ENCODE assay signal across 7 cellular contexts in the genomic region with DNA sequence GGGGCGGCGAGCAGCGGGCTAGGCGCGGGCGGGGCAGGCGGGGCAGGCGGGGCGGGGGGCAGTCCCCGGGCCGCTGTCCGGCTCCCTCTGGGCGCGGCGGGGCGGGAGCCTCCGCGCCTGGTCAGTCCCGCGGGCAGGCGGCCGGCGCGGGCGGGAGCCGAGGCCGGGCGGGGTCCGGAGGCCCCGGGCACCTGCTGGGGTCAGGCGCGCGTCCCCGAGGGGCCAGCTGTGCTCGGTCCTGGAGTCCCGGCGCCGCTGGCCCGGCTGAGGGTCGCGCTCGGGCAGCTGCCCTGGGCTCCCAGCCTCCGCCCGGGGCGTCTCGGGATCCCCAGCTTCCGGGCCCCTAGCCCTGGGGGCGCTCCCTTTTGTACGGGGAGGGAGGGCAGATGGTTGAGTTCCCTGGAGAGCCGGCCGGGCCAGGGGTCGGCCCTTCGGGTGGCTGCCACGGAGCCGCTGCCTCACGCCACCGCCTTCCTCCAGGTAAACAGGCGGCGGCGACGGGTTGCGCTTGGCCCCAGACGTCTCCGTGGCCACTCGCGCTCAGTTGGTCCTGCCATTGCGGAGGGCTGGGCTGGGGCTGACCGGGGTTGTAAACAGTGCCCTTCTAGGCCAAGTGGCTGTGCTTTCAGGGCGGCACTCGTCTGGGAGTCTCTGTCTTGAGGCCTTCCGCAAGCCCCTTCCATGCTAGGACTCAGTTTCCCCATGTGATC. TPM values are rescaled to one million over a fixed set of nuclear protein-coding genes. Genes with fewer than 3 reads are reported as not detected.
DNase-seq lines count a peak whose midpoint lies in the region; ATAC-seq, FAIRE-seq and TF ChIP-seq lines count a peak whose summit lies in the region.

No MANE protein-coding gene starts in this region.

- no peaks in the 10 kb centered on the region for H3K9me3 ChIP-seq in OCI-LY7 (ENCODE audit: low read length)
- no peaks in the 10 kb centered on the region for H3K9me3 ChIP-seq in GM12878 (replicated peaks; ENCODE audit: control insufficient read depth, insufficient read depth, low read length)
- no peaks in the 10 kb centered on the region for H3K9me3 ChIP-seq in keratinocyte (ENCODE audit: control insufficient read depth, low read depth, low read length)

- H3K9me1 ChIP-seq in keratinocyte (ENCODE audit: control insufficient read depth, extremely low read depth, insufficient read depth, low read length) = peaks cover 7% of the 10 kb centered on the region

- peak overlapping the region; percentile 56 for H2AFZ ChIP-seq in OCI-LY7 (ENCODE audit: low read length)
- H2AFZ ChIP-seq in GM12878 (ENCODE audit: control insufficient read depth, low read depth, low read length) = peak overlapping the region; percentile 3
- H2AFZ ChIP-seq in keratinocyte (ENCODE audit: control insufficient read depth, low read length) = peak overlapping the region; percentile 45

- H3K27ac ChIP-seq in OCI-LY7 (ENCODE audit: low read depth, low read length, poor library complexity, severe bottlenecking) = peak overlapping the region; percentile 54
- H3K27ac ChIP-seq in GM12878 (ENCODE audit: control insufficient read depth, insufficient read depth) = peak overlapping the region; percentile 58
- peak overlapping the region; percentile 54 for H3K27ac ChIP-seq in keratinocyte (ENCODE audit: control insufficient read depth, insufficient read depth, low read length)

- intact Hi-C loops in OCI-LY7 (cut with micrococcal nuclease; ENCODE audit: unreplicated experiment) (loop anchor here (5.0 kb wide), 2 partner anchors 51 to 54 kb away; partner anchors contain the start of genes RALGPS1 and ZBTB43), GM12878 (cut with micrococcal nuclease; ENCODE audit: unreplicated experiment) (no loop called here)

- RAD21 ChIA-PET in GM12878 (lab: Charles Lee; ENCODE audit: unreplicated experiment) = interaction anchor here (1.3 kb wide), 1 partner anchor 22 kb away, joined by 3 read pairs; no protein-coding TSS in a partner anchor

- FAIRE-seq in GM12878 (lab: Jason Lieb, UNC) (no peak), keratinocyte (lab: Jason Lieb, UNC) (no peak)

- H3K9me2 ChIP-seq in OCI-LY7 (ENCODE audit: insufficient read depth, low read length) = no peaks in the 10 kb centered on the region

- SMC1A ChIA-PET in GM12878 (lab: Charles Lee; ENCODE audit: uncharacterized antibody, unreplicated experiment) = interaction anchor here (0.9 to 3.5 kb wide), 2 partner anchors 12 to 52 kb away, joined by 3 to 19 read pairs; no protein-coding TSS in a partner anchor

- TF ChIP-seq POLR2A in GM12878 (IDR thresholded peaks at IDR 0.05; ENCODE audit: low read depth, low read length) = no peak

- H3K4me3 ChIP-seq in OCI-LY7 (ENCODE audit: low read depth, low read length, poor library complexity, severe bottlenecking) (peak overlapping the region; percentile 81), GM12878 (peak overlapping the region; percentile 83), keratinocyte (ENCODE audit: control insufficient read depth in 2 of 3, extremely low read depth in 1 of 3, insufficient read depth in 2 of 3, low read depth in 1 of 3, low read length in 3 of 3) (peak overlapping the region; percentile 70 to 92 (median 90))

- H3K79me2 ChIP-seq in OCI-LY7 (ENCODE audit: insufficient read depth, low read depth, low read length) (peaks cover 26% of the 10 kb centered on the region; the same call in 1 of the 2 replicates), GM12878 (ENCODE audit: control insufficient read depth, insufficient read depth, low read length) (peaks cover 23% of the 10 kb centered on the region), keratinocyte (ENCODE audit: control insufficient read depth, insufficient read depth, low read length) (peaks cover 37% of the 10 kb centered on the region)

- in situ Hi-C loops in GM12878 (cut with MboI) = no loop called here

- CTCF ChIA-PET in OCI-LY7 (lab: Charles Lee; ENCODE audit: unreplicated experiment) = no interaction called here
- CTCF ChIA-PET in GM12878 (lab: Yijun Ruan, JAX) = interaction anchor here (1.5 to 2.9 kb wide), 4 partner anchors 11 to 193 kb away, joined by 3 to 16 read pairs (median 4); no protein-coding TSS in a partner anchor

- POLR2A ChIA-PET in OCI-LY7 (lab: Charles Lee) (interaction anchor here (1.2 kb wide), 1 partner anchor 17 kb away, joined by 5 read pairs; no protein-coding TSS in a partner anchor), GM12878 (lab: Charles Lee) (interaction anchor here (3.9 kb wide), 1 partner anchor 12 kb away, joined by 14 read pairs; no protein-coding TSS in a partner anchor)

- H4K20me1 ChIP-seq in OCI-LY7 (ENCODE audit: insufficient read depth, low read length) = peaks cover 14% of the 10 kb centered on the region; the same call in 1 of the 2 replicates
- no peaks in the 10 kb centered on the region; the same call in 1 of the 2 replicates for H4K20me1 ChIP-seq in GM12878 (ENCODE audit: control insufficient read depth, insufficient read depth)
- peaks cover 3% of the 10 kb centered on the region for H4K20me1 ChIP-seq in keratinocyte (ENCODE audit: control insufficient read depth, extremely low read depth, insufficient read depth, low read length)

- peak; percentile 28 for DNase-seq in OCI-LY7 (ENCODE audit: low spot score)
- DNase-seq in GM12878 (ENCODE audit: low read depth, low spot score) = no peak
- no peak for DNase-seq in keratinocyte (ENCODE audit: low read depth, low spot score)
- peak; percentile 39 for DNase-seq in stimulated activated CD8-positive, alpha-beta memory T cell treated with anti-CD3 and anti-CD28 coated beads, Interleukin-4, amount 100 ng/mL, for 48 hours
- no peak for DNase-seq in GM19238 (ENCODE audit: insufficient read length, low spot score)

- peaks cover 0 to 2% of the 10 kb centered on the region in 2 experiments; a peak in 1 of 4 replicates for H3K27me3 ChIP-seq in GM12878 (replicated peaks in 1 of 2; ENCODE audit: control insufficient read depth in 2 of 2, insufficient read depth in 2 of 2, low read length in 1 of 2)
- H3K27me3 ChIP-seq in keratinocyte (ENCODE audit: control insufficient read depth, extremely low read depth, insufficient read depth, low read length) = peaks cover 7% of the 10 kb centered on the region

- H3K4me1 ChIP-seq in OCI-LY7 (ENCODE audit: insufficient read depth, low read length, poor library complexity, severe bottlenecking) (peaks cover 37% of the 10 kb centered on the region), GM12878 (ENCODE audit: control insufficient read depth, insufficient read depth, low read length) (peaks cover 9% of the 10 kb centered on the region), keratinocyte (ENCODE audit: control insufficient read depth, extremely low read depth, insufficient read depth, low read length) (peaks cover 19% of the 10 kb centered on the region)

- H3K4me2 ChIP-seq in OCI-LY7 (ENCODE audit: low read length) (peak overlapping the region; percentile 98), GM12878 (ENCODE audit: control insufficient read depth, insufficient read depth) (peak overlapping the region; percentile 83), keratinocyte (ENCODE audit: control insufficient read depth, extremely low read depth, insufficient read depth, low read depth, low read length) (peak overlapping the region; percentile 100)

- BruUV-seq in OCI-LY7 (replicated peaks; lab: Mats Ljungman, UMichigan) = no TSS peak
- no TSS peak for BruUV-seq in GM12878 (replicated peaks; lab: Mats Ljungman, UMichigan)

- peak; percentile 28 for ATAC-seq in GM18861 (IDR thresholded peaks at IDR 0.05; ENCODE audit: unreplicated experiment)
- peak; percentile 36 for ATAC-seq in HG02759 (IDR thresholded peaks at IDR 0.05; ENCODE audit: unreplicated experiment)
- ATAC-seq in GM12878 = peak; percentile 57

- H3K9ac ChIP-seq in GM12878 (ENCODE audit: control insufficient read depth, insufficient read depth, low read length) = peak overlapping the region; percentile 77
- H3K9ac ChIP-seq in keratinocyte (ENCODE audit: control insufficient read depth, extremely low read depth, insufficient read depth, low read length) = peak overlapping the region; percentile 81

- no peak for TF ChIP-seq EP300 in GM12878 (IDR thresholded peaks at IDR 0.05; ENCODE audit: borderline replicate concordance in 1 of 2, control insufficient read depth in 1 of 2, low read depth in 2 of 2, low read length in 2 of 2)

- H3K36me3 ChIP-seq in OCI-LY7 (ENCODE audit: insufficient read depth, low read length) (peaks cover 23% of the 10 kb centered on the region; the same call in 1 of the 2 replicates), GM12878 (ENCODE audit: control insufficient read depth in 2 of 2, insufficient read depth in 2 of 2, low read length in 1 of 2) (peaks cover 0 to 2% of the 10 kb centered on the region in 2 experiments; a peak in 1 of 4 replicates), keratinocyte (ENCODE audit: control insufficient read depth in 2 of 2, extremely low read depth in 1 of 2, insufficient read depth in 2 of 2, low read length in 2 of 2) (peaks cover 2 to 4% of the 10 kb centered on the region in 2 experiments)

- 2% methylated on average over 20 of the region's 71 CpGs for WGBS in GM12878 (ENCODE audit: insufficient coverage, insufficient replicate concordance, low lambda C conversion rate, missing lambda C conversion rate)

- dilution Hi-C loops in keratinocyte (cut with MboI; ENCODE audit: extremely low pct_ligation_motif_present, low sequenced_read_pairs) = no loop called here

- no peak for TF ChIP-seq CTCF in OCI-LY7 (conservative IDR thresholded peaks at IDR 0.05; ENCODE audit: low read length)
- no peak for TF ChIP-seq CTCF in GM12878 (IDR thresholded peaks at IDR 0.05 in 2 of 3, conservative IDR thresholded peaks at IDR 0.05 in 1 of 3; ENCODE audit: control insufficient read depth in 2 of 3, extremely low read depth in 1 of 3, insufficient read depth in 1 of 3, low read depth in 3 of 3, low read length in 3 of 3)
- no peak for TF ChIP-seq CTCF in keratinocyte (optimal IDR thresholded peaks at IDR 0.05 in 1 of 3, IDR thresholded peaks at IDR 0.05 in 1 of 3, conservative IDR thresholded peaks at IDR 0.05 in 1 of 3; ENCODE audit: extremely low read depth in 1 of 3, insufficient read depth in 2 of 3, low read length in 3 of 3)

- TF ChIP-seq RAD21 in GM12878 (IDR thresholded peaks at IDR 0.05; ENCODE audit: insufficient read depth, low read depth, low read length) = no peak

RNA-seq across cellular contexts. Expression of gene ZBTB34, which starts 0.5 kb away (rescaled TPM):
- 6.5 and 7.5 TPM in 2 replicates for total RNA-seq in OCI-LY7 (2014; rRNA removed; shearing (Covaris generic))
- 11.3 and 12.3 TPM in 2 replicates for total RNA-seq in OCI-LY7 (2022)
- total RNA-seq in GM12878 (2013; cell fraction: nucleolus; rRNA removed) = 16.0 and 16.2 TPM in 2 replicates
- total RNA-seq in GM12878 (2014; rRNA removed) = 3.8 and 4.2 TPM in 2 replicates
- total RNA-seq in GM12878 (2014; rRNA removed; fragmentation: Illumina TruSeq; extraction: Trizol) = 4.1 and 4.5 TPM in 2 replicates
- 5.3 and 5.5 TPM in 2 replicates for total RNA-seq in GM12878 (2021)
- 2.3 TPM for polyA plus RNA-seq in GM12878 (2011; ENCODE audit: low read depth)
- 11.3 and 13.1 TPM in 2 replicates for polyA plus RNA-seq in GM12878 (2011; rRNA removed)
- polyA plus RNA-seq in GM12878 (2011; cell fraction: cytosol; rRNA removed) = 5.4 and 6.0 TPM in 2 replicates
- polyA plus RNA-seq in GM12878 (2011; cell fraction: nucleus; rRNA removed) = 7.8 and 11.0 TPM in 2 replicates
- polyA plus RNA-seq in GM12878 (2012) = 2.9 and 3.6 TPM in 2 replicates
- polyA plus RNA-seq in GM12878 (2014; fragmentation: Illumina TruSeq; extraction: Trizol) = 4.4 and 4.5 TPM in 2 replicates
- 1 to 10 TPM in 1 of 2 experiments, under 1 TPM in 1; 0.71 to 2.2 TPM for polyA plus RNA-seq in GM12878 (2014; fragmentation: Nextera tagmentation; extraction: Ambion mirVana)
- 3.7 and 4.5 TPM in 2 replicates for polyA plus RNA-seq in GM12878 (2014; rRNA removed)
- 1 to 10 TPM; 1.6 to 2.1 TPM for polyA plus RNA-seq in GM12878 (2016; fragmentation: Nextera tagmentation; extraction: Ambion mirVana)
- 12.4 and 14.7 TPM in 2 replicates for polyA minus RNA-seq in GM12878 (2011; rRNA and poly(A)+ RNA removed)
- 3.9 and 4.5 TPM in 2 replicates for polyA minus RNA-seq in GM12878 (2011; cell fraction: cytosol; rRNA and poly(A)+ RNA removed)
- 5.9 and 7.5 TPM in 2 replicates for polyA minus RNA-seq in GM12878 (2011; cell fraction: nucleus; rRNA and poly(A)+ RNA removed)
- 4.2 to 6.4 TPM (median 5.9 TPM) in 3 replicates for polyA plus RNA-seq in keratinocyte
- 1.5 TPM for polyA plus RNA-seq in keratinocyte (2011; ENCODE audit: low read depth)
- 1.6 and 2.7 TPM in 2 replicates for polyA plus RNA-seq in keratinocyte (2011; cell fraction: cytosol; rRNA removed)
- polyA plus RNA-seq in keratinocyte (2011; cell fraction: nucleus; rRNA removed) = 10.2 and 13.0 TPM in 2 replicates
- 2.2 and 4.0 TPM in 2 replicates for polyA plus RNA-seq in keratinocyte (2012; ENCODE audit: low replicate concordance)
- polyA minus RNA-seq in keratinocyte = 5.2 to 12.3 TPM (median 10.3 TPM) in 3 replicates
- polyA minus RNA-seq in keratinocyte (2011; cell fraction: cytosol; rRNA and poly(A)+ RNA removed) = 4.2 TPM
- 10.8 and 18.3 TPM in 2 replicates for polyA minus RNA-seq in keratinocyte (2011; cell fraction: nucleus; rRNA and poly(A)+ RNA removed)

RNA-seq across cellular contexts. Expression of gene RALGPS1, which starts 53.7 kb away (rescaled TPM):
- total RNA-seq in OCI-LY7 (2014; rRNA removed; shearing (Covaris generic)) = 8.3 and 14.4 TPM in 2 replicates
- total RNA-seq in OCI-LY7 (2022) (14.1 and 16.3 TPM in 2 replicates), GM12878 (2014; rRNA removed) (3.1 and 3.8 TPM in 2 replicates), GM12878 (2014; rRNA removed; fragmentation: Illumina TruSeq; extraction: Trizol) (2.3 and 3.2 TPM in 2 replicates), GM12878 (2021) (3.1 and 3.6 TPM in 2 replicates)
- 36.2 and 37.8 TPM in 2 replicates for total RNA-seq in GM12878 (2013; cell fraction: nucleolus; rRNA removed)
- polyA plus RNA-seq in GM12878 (2011; ENCODE audit: low read depth) = 1.7 TPM
- polyA plus RNA-seq in GM12878 (2011; rRNA removed) (5.2 and 5.5 TPM in 2 replicates), GM12878 (2014; fragmentation: Illumina TruSeq; extraction: Trizol) (2.2 and 2.3 TPM in 2 replicates), GM12878 (2014; fragmentation: Nextera tagmentation; extraction: Ambion mirVana) (under 1 TPM; 0.13 to 0.77 TPM), GM12878 (2014; rRNA removed) (3.4 and 5.6 TPM in 2 replicates), GM12878 (2016; fragmentation: Nextera tagmentation; extraction: Ambion mirVana) (1 to 10 TPM; 1.9 to 2.3 TPM), keratinocyte (0.56 to 1.1 TPM (median 0.97 TPM) in 3 replicates)
- 5.2 and 5.5 TPM in 2 replicates for polyA plus RNA-seq in GM12878 (2011; cell fraction: cytosol; rRNA removed)
- polyA plus RNA-seq in GM12878 (2011; cell fraction: nucleus; rRNA removed) = 26.0 and 26.1 TPM in 2 replicates
- polyA plus RNA-seq in GM12878 (2012) = 1.6 and 1.8 TPM in 2 replicates
- polyA minus RNA-seq in GM12878 (2011; rRNA and poly(A)+ RNA removed) = 4.6 and 5.1 TPM in 2 replicates
- 2.1 and 2.3 TPM in 2 replicates for polyA minus RNA-seq in GM12878 (2011; cell fraction: cytosol; rRNA and poly(A)+ RNA removed)
- polyA minus RNA-seq in GM12878 (2011; cell fraction: nucleus; rRNA and poly(A)+ RNA removed) = 7.4 and 17.2 TPM in 2 replicates
- polyA plus RNA-seq in keratinocyte (2011; ENCODE audit: low read depth) = 2.3 TPM
- 0.74 and 1.9 TPM in 2 replicates for polyA plus RNA-seq in keratinocyte (2011; cell fraction: cytosol; rRNA removed)
- polyA plus RNA-seq in keratinocyte (2011; cell fraction: nucleus; rRNA removed) = 3.3 and 3.7 TPM in 2 replicates
- 1.1 and 2.0 TPM in 2 replicates for polyA plus RNA-seq in keratinocyte (2012; ENCODE audit: low replicate concordance)
- 0.69 to 2.4 TPM (median 2.1 TPM) in 3 replicates for polyA minus RNA-seq in keratinocyte
- polyA minus RNA-seq in keratinocyte (2011; cell fraction: cytosol; rRNA and poly(A)+ RNA removed) = not detected
- 1.2 and 2.4 TPM in 2 replicates for polyA minus RNA-seq in keratinocyte (2011; cell fraction: nucleus; rRNA and poly(A)+ RNA removed)

RNA-seq across cellular contexts. Expression of gene ZBTB43, which starts 56.1 kb away (rescaled TPM):
- total RNA-seq in OCI-LY7 (2014; rRNA removed; shearing (Covaris generic)) = 3.3 and 4.1 TPM in 2 replicates
- total RNA-seq in OCI-LY7 (2022) (6.4 and 7.6 TPM in 2 replicates), GM12878 (2014; rRNA removed) (7.4 and 8.4 TPM in 2 replicates), GM12878 (2014; rRNA removed; fragmentation: Illumina TruSeq; extraction: Trizol) (8.2 and 9.4 TPM in 2 replicates), GM12878 (2021) (12.9 and 16.4 TPM in 2 replicates)
- total RNA-seq in GM12878 (2013; cell fraction: nucleolus; rRNA removed) = 22.0 and 22.3 TPM in 2 replicates
- polyA plus RNA-seq in GM12878 (2011; ENCODE audit: low read depth) = 8.0 TPM
- polyA plus RNA-seq in GM12878 (2011; rRNA removed) (19.3 and 24.7 TPM in 2 replicates), GM12878 (2014; fragmentation: Illumina TruSeq; extraction: Trizol) (6.9 and 10.1 TPM in 2 replicates), GM12878 (2014; fragmentation: Nextera tagmentation; extraction: Ambion mirVana) (1 to 10 TPM; 2.4 to 5.3 TPM), GM12878 (2014; rRNA removed) (5.9 and 8.0 TPM in 2 replicates), GM12878 (2016; fragmentation: Nextera tagmentation; extraction: Ambion mirVana) (10 to 100 TPM; 10.2 to 10.5 TPM), keratinocyte (10.2 to 24.3 TPM (median 15.2 TPM) in 3 replicates)
- 6.8 and 10.4 TPM in 2 replicates for polyA plus RNA-seq in GM12878 (2011; cell fraction: cytosol; rRNA removed)
- polyA plus RNA-seq in GM12878 (2011; cell fraction: nucleus; rRNA removed) = 5.7 and 7.4 TPM in 2 replicates
- polyA plus RNA-seq in GM12878 (2012) = 7.6 and 10.2 TPM in 2 replicates
- 10.1 and 15.1 TPM in 2 replicates for polyA minus RNA-seq in GM12878 (2011; rRNA and poly(A)+ RNA removed)
- 5.7 and 15.5 TPM in 2 replicates for polyA minus RNA-seq in GM12878 (2011; cell fraction: cytosol; rRNA and poly(A)+ RNA removed)
- 3.5 and 5.3 TPM in 2 replicates for polyA minus RNA-seq in GM12878 (2011; cell fraction: nucleus; rRNA and poly(A)+ RNA removed)
- polyA plus RNA-seq in keratinocyte (2011; ENCODE audit: low read depth) = 44.3 TPM
- polyA plus RNA-seq in keratinocyte (2011; cell fraction: cytosol; rRNA removed) = 3.5 and 6.6 TPM in 2 replicates
- 20.4 and 26.1 TPM in 2 replicates for polyA plus RNA-seq in keratinocyte (2011; cell fraction: nucleus; rRNA removed)
- 7.6 and 21.3 TPM in 2 replicates for polyA plus RNA-seq in keratinocyte (2012; ENCODE audit: low replicate concordance)
- polyA minus RNA-seq in keratinocyte = 15.8 to 22.2 TPM (median 20.6 TPM) in 3 replicates
- polyA minus RNA-seq in keratinocyte (2011; cell fraction: cytosol; rRNA and poly(A)+ RNA removed) = 5.2 TPM
- polyA minus RNA-seq in keratinocyte (2011; cell fraction: nucleus; rRNA and poly(A)+ RNA removed) = 12.6 and 32.0 TPM in 2 replicates

Comparison
In these comparisons a context has a peak if more than half of its experiments do, and no peak if none do; other contexts are left out.
1. DNase-seq: peak in OCI-LY7 (single experiment) and stimulated activated CD8-positive, alpha-beta memory T cell treated with anti-CD3 and anti-CD28 coated beads, Interleukin-4, amount 100 ng/mL, for 48 hours (single experiment); none in GM12878 (single experiment), keratinocyte (single experiment) and GM19238 (single experiment).
2. H2AFZ ChIP-seq: peak in every context shown above with its lines; median percentile 56 in OCI-LY7; 45 in keratinocyte; 3 in GM12878.
3. Peak in every context shown above with its lines, with median percentiles within 50 percentile points of each other: ATAC-seq, H3K27ac ChIP-seq, H3K4me2 ChIP-seq and H3K4me3 ChIP-seq.